In genomic region chr2:174965992-174966789, GRCh38 we compare ENCODE assay signal across 12 cellular contexts. TPM values are rescaled to one million over a fixed set of nuclear protein-coding genes. Genes with fewer than 3 reads are reported as not detected.
A peak's percentile ranks its signal among the peaks of the same experiment; 100 is the strongest.
DNase-seq lines count a peak whose midpoint lies in the region; ATAC-seq and TF ChIP-seq lines count a peak whose summit lies in the region.
"Had no signal": no experiment of that assay in that cellular context is flagged by ENCODE, and none has a peak within 500 bp of the region (broad histone marks: within the 10 kb centered on the region; RNA-seq: fewer than 3 reads in every experiment).

No MANE protein-coding gene starts in this region.

- H3K27ac ChIP-seq in SK-N-MC (peak overlapping the region; percentile 89), skeletal muscle tissue (ENCODE audit: low read depth, low read length) (peak overlapping the region; percentile 6), tibial nerve (peak overlapping the region in 2 of 4 donors; percentile 51)
- H3K27ac ChIP-seq: RWPE1 had no signal

- ATAC-seq in activated CD4-positive, alpha-beta T cell treated with anti-CD3 and anti-CD28 coated beads for 36 hours: peak; percentile 58
- no peak for ATAC-seq in HG02588 (IDR thresholded peaks at IDR 0.05; ENCODE audit: unreplicated experiment)

- DNase-seq in activated CD4-positive, alpha-beta T cell treated with anti-CD3 and anti-CD28 coated beads for 36 hours: no peak
- DNase-seq in activated CD4-positive, alpha-beta T cell treated with anti-CD3 and anti-CD28 coated beads, Interleukin-2, amount 10 ng/mL, durations not matched to agents 24 days and 14 days: no peak
- no peak for DNase-seq in SK-N-MC (ENCODE audit: low read depth, low spot score)
- peak; percentile 38 for DNase-seq in globus pallidus (ENCODE audit: low spot score)
- DNase-seq in tibial nerve (ENCODE audit: low spot score in 2 of 2): no peak
- no peak for DNase-seq in activated CD4-positive, CD25-positive, alpha-beta regulatory T cell treated with anti-CD3 and anti-CD28 coated beads, Interleukin-2, amount 50 U/mL, for 72 hours
- DNase-seq: cerebellar nuclear complex; KBM-7; stimulated activated CD4-positive, alpha-beta T cell treated with anti-CD3 and anti-CD28 coated beads, Interleukin-1b, Interleukin-23, amount 100 ng/mL, for 48 hours had no signal

- no peak overlapping the region for H3K4me3 Mint-ChIP-seq in activated CD4-positive, alpha-beta T cell treated with anti-CD3 and anti-CD28 coated beads for 36 hours
- no peak overlapping the region for H3K4me3 Mint-ChIP-seq in activated CD4-positive, alpha-beta T cell treated with anti-CD3 and anti-CD28 coated beads, Interleukin-2, amount 10 ng/mL, durations not matched to agents 24 days and 14 days

- H3K27ac Mint-ChIP-seq in activated CD4-positive, alpha-beta T cell treated with anti-CD3 and anti-CD28 coated beads for 36 hours: no peak overlapping the region
- no peak overlapping the region for H3K27ac Mint-ChIP-seq in activated CD4-positive, alpha-beta T cell treated with anti-CD3 and anti-CD28 coated beads, Interleukin-2, amount 10 ng/mL, durations not matched to agents 24 days and 14 days

- H3K27me3 ChIP-seq in skeletal muscle tissue (ENCODE audit: control insufficient read depth in 3 of 3, insufficient read depth in 3 of 3, low read length in 3 of 3) (no peaks in the 10 kb centered on the region), tibial nerve (no peaks in the 10 kb centered on the region)

- H3K36me3 Mint-ChIP-seq in activated CD4-positive, alpha-beta T cell treated with anti-CD3 and anti-CD28 coated beads for 36 hours (ENCODE audit: low read depth): no peaks in the 10 kb centered on the region
- H3K36me3 Mint-ChIP-seq in activated CD4-positive, alpha-beta T cell treated with anti-CD3 and anti-CD28 coated beads, Interleukin-2, amount 10 ng/mL, durations not matched to agents 24 days and 14 days (ENCODE audit: low read depth): no peaks in the 10 kb centered on the region

- TF ChIP-seq CTCF in tibial nerve (IDR thresholded peaks at IDR 0.05): no peak

- H3K36me3 ChIP-seq in SK-N-MC (ENCODE audit: insufficient read depth, low read length): no peaks in the 10 kb centered on the region
- no peaks in the 10 kb centered on the region for H3K36me3 ChIP-seq in skeletal muscle tissue (ENCODE audit: control insufficient read depth in 3 of 3, insufficient read depth in 3 of 3, low read length in 3 of 3)
- H3K36me3 ChIP-seq in tibial nerve: no peaks in the 10 kb centered on the region

- 24 to 28% methylated on average over 6 of the region's 6 CpGs for WGBS in tibial nerve, 2 donors

- H3K4me3 ChIP-seq in SK-N-MC (peak overlapping the region; percentile 59), skeletal muscle tissue (ENCODE audit: low read length in 3 of 3) (no peak overlapping the region), tibial nerve (no peak overlapping the region)

- H3K27me3 Mint-ChIP-seq in activated CD4-positive, alpha-beta T cell treated with anti-CD3 and anti-CD28 coated beads for 36 hours: peaks cover 3% of the 10 kb centered on the region
- peaks cover 2% of the 10 kb centered on the region for H3K27me3 Mint-ChIP-seq in activated CD4-positive, alpha-beta T cell treated with anti-CD3 and anti-CD28 coated beads, Interleukin-2, amount 10 ng/mL, durations not matched to agents 24 days and 14 days

- TF ChIP-seq EP300 in tibial nerve (IDR thresholded peaks at IDR 0.05): no peak

- no peak for TF ChIP-seq POLR2A in tibial nerve (IDR thresholded peaks at IDR 0.05)

- no peaks in the 10 kb centered on the region for H3K9me3 Mint-ChIP-seq in activated CD4-positive, alpha-beta T cell treated with anti-CD3 and anti-CD28 coated beads for 36 hours (ENCODE audit: low read depth)
- H3K9me3 Mint-ChIP-seq in activated CD4-positive, alpha-beta T cell treated with anti-CD3 and anti-CD28 coated beads, Interleukin-2, amount 10 ng/mL, durations not matched to agents 24 days and 14 days: no peaks in the 10 kb centered on the region

- CTCF ChIA-PET in activated CD4-positive, alpha-beta T cell treated with anti-CD3 and anti-CD28 coated beads for 36 hours (lab: Charles Lee): interaction anchor here (0.6 to 1.5 kb wide), 4 partner anchors 73 to 195 kb away, joined by 3 to 5 read pairs (median 3); no protein-coding TSS in a partner anchor

- H3K9me3 ChIP-seq in SK-N-MC (ENCODE audit: low read depth, low read length): no peaks in the 10 kb centered on the region; the same call in 1 of the 2 replicates
- no peaks in the 10 kb centered on the region for H3K9me3 ChIP-seq in skeletal muscle tissue (ENCODE audit: control insufficient read depth in 3 of 3, low read length in 3 of 3)
- H3K9me3 ChIP-seq in tibial nerve: no peaks in the 10 kb centered on the region

- H3K4me1 ChIP-seq in skeletal muscle tissue (ENCODE audit: control insufficient read depth in 3 of 3, insufficient read depth in 3 of 3, low read length in 3 of 3) (no peaks in the 10 kb centered on the region), tibial nerve (peaks cover 0 to 37% (median 0%) of the 10 kb centered on the region in 4 donors)

- POLR2A ChIA-PET in activated CD4-positive, alpha-beta T cell treated with anti-CD3 and anti-CD28 coated beads for 36 hours (lab: Charles Lee): no interaction called here

- H3K9ac ChIP-seq in SK-N-MC (ENCODE audit: insufficient read length): peak overlapping the region; percentile 54
- H3K9ac ChIP-seq in skeletal muscle tissue (ENCODE audit: low read depth in 1 of 3, low read length in 3 of 3): no peak overlapping the region

- H3K4me1 Mint-ChIP-seq in activated CD4-positive, alpha-beta T cell treated with anti-CD3 and anti-CD28 coated beads for 36 hours: peaks cover 15% of the 10 kb centered on the region
- peaks cover 8% of the 10 kb centered on the region for H3K4me1 Mint-ChIP-seq in activated CD4-positive, alpha-beta T cell treated with anti-CD3 and anti-CD28 coated beads, Interleukin-2, amount 10 ng/mL, durations not matched to agents 24 days and 14 days

- intact Hi-C loops in activated CD4-positive, alpha-beta T cell treated with anti-CD3 and anti-CD28 coated beads for 36 hours (cut with DNase I, micrococcal nuclease): no loop called here
- intact Hi-C loops in activated CD4-positive, alpha-beta T cell treated with anti-CD3 and anti-CD28 coated beads, Interleukin-2, amount 10 ng/mL, durations not matched to agents 24 days and 14 days (cut with micrococcal nuclease): no loop called here

RNA-seq across cellular contexts. Expression of gene CHN1, which starts 39.0 kb away (rescaled TPM):
- 1 to 10 TPM; 3.8 TPM for total RNA-seq in activated CD4-positive, alpha-beta T cell treated with anti-CD3 and anti-CD28 coated beads for 36 hours
- 3.1 and 5.1 TPM in 2 replicates for total RNA-seq in activated CD4-positive, alpha-beta T cell treated with anti-CD3 and anti-CD28 coated beads, Interleukin-2, amount 10 ng/mL, durations not matched to agents 24 days and 14 days
- total RNA-seq in skeletal muscle tissue (7.8 TPM), tibial nerve (10 to 100 TPM; 17.3 to 27.2 (median 23.8) TPM)
